8 cellular contexts compared by ENCODE assay signal in genomic region chr17:32006957-32007462, GRCh38. TPM values are rescaled to one million over a fixed set of nuclear protein-coding genes. Genes with fewer than 3 reads are reported as not detected.
DNase-seq lines count a peak whose midpoint lies in the region; ATAC-seq and TF ChIP-seq lines count a peak whose summit lies in the region.

Gene LRRC37B, plus strand, starts transcription at chr17:32007383. Its CDS starts 14,010 bp downstream, at chr17:32021393.

- peaks cover 20% of the 10 kb centered on the region for H3K4me1 Mint-ChIP-seq in HFFc6 (ENCODE audit: low read depth)
- H3K4me1 Mint-ChIP-seq in activated naive CD8-positive, alpha-beta T cell treated with anti-CD3 and anti-CD28 coated beads, Interleukin-2, amount 50 U/mL, for 24 hours = peaks cover 39% of the 10 kb centered on the region
- peaks cover 19% of the 10 kb centered on the region for H3K4me1 Mint-ChIP-seq in type B pancreatic cell (ENCODE audit: unreplicated experiment)

- no peaks in the 10 kb centered on the region for H3K9me3 Mint-ChIP-seq in HFFc6
- no peaks in the 10 kb centered on the region for H3K9me3 Mint-ChIP-seq in activated naive CD8-positive, alpha-beta T cell treated with anti-CD3 and anti-CD28 coated beads, Interleukin-2, amount 50 U/mL, for 24 hours
- no peaks in the 10 kb centered on the region for H3K9me3 Mint-ChIP-seq in type B pancreatic cell

- peak; percentile 93 for ATAC-seq in activated naive CD8-positive, alpha-beta T cell treated with anti-CD3 and anti-CD28 coated beads, Interleukin-2, amount 50 U/mL, for 24 hours
- ATAC-seq in heart left ventricle = peak; percentile 94 to 99 (median 98)

- no peaks in the 10 kb centered on the region for H3K36me3 ChIP-seq in heart left ventricle

- H3K4me1 ChIP-seq in heart left ventricle = peaks cover 0 to 40% (median 17%) of the 10 kb centered on the region in 12 donors

- H3K27ac Mint-ChIP-seq in HFFc6 = peak within 1 kb of the TSS; percentile 70
- peak within 1 kb of the TSS; percentile 77 for H3K27ac Mint-ChIP-seq in activated naive CD8-positive, alpha-beta T cell treated with anti-CD3 and anti-CD28 coated beads, Interleukin-2, amount 50 U/mL, for 24 hours
- H3K27ac Mint-ChIP-seq in type B pancreatic cell = peak within 1 kb of the TSS; percentile 85

- intact Hi-C loops in heart left ventricle (cut with DNase I) (loop anchor here in 9 of 10 donors (2.0 to 10.0 kb wide), 5 partner anchors 128 to 136 kb away; partner anchors contain the start of gene RHOT1 (in 2 of the 9)), posterior vena cava (cut with DNase I) (loop anchor here (5.0 kb wide), 2 partner anchors 130 to 135 kb away; partner anchors contain the start of gene RHOT1 (in 1 of the 2))

- H3K4me3 Mint-ChIP-seq in HFFc6 (peak within 1 kb of the TSS; percentile 90), type B pancreatic cell (peak within 1 kb of the TSS; percentile 94)
- H3K4me3 Mint-ChIP-seq in activated naive CD8-positive, alpha-beta T cell treated with anti-CD3 and anti-CD28 coated beads, Interleukin-2, amount 50 U/mL, for 24 hours = peak within 1 kb of the TSS; percentile 88

- TF ChIP-seq POLR2A in heart left ventricle (IDR thresholded peaks at IDR 0.05) = peak in 1 of 2 donors; percentile 33

- H3K36me3 Mint-ChIP-seq in HFFc6 (ENCODE audit: low read depth) (no peaks in the 10 kb centered on the region), type B pancreatic cell (peaks cover 3% of the 10 kb centered on the region)
- H3K36me3 Mint-ChIP-seq in activated naive CD8-positive, alpha-beta T cell treated with anti-CD3 and anti-CD28 coated beads, Interleukin-2, amount 50 U/mL, for 24 hours (ENCODE audit: low read depth) = peaks cover 5% of the 10 kb centered on the region

- DNase-seq in HFFc6 (peak; percentile 43), NCI-H1092 treated with DMSO at 0.1 percent for 48 hours (lab: John Stamatoyannopoulos, UW) (peak; percentile 80), SW480 (ENCODE audit: low spot score) (peak; percentile 67), heart left ventricle (peak; percentile 87 to 94 (median 90)), posterior vena cava (ENCODE audit: low spot score) (peak; percentile 96), type B pancreatic cell (ENCODE audit: extremely low spot score, unreplicated experiment) (peak; percentile 95)
- DNase-seq in activated naive CD8-positive, alpha-beta T cell treated with anti-CD3 and anti-CD28 coated beads, Interleukin-2, amount 50 U/mL, for 24 hours = peak; percentile 91

- TF ChIP-seq CTCF in HFFc6 (IDR thresholded peaks at IDR 0.05) = peak; percentile 99
- peak; percentile 94 to 100 (median 97) for TF ChIP-seq CTCF in heart left ventricle (IDR thresholded peaks at IDR 0.05)
- peak; percentile 98 for TF ChIP-seq CTCF in type B pancreatic cell (conservative IDR thresholded peaks at IDR 0.05)

- H3K27ac ChIP-seq in heart left ventricle = peak within 1 kb of the TSS; percentile 62 to 92 (median 84)

- H3K27me3 ChIP-seq in heart left ventricle = no peaks in the 10 kb centered on the region

- 0 to 1% (median 1%) methylated on average over 26 to 51 of the region's 51 CpGs for WGBS in heart left ventricle, 4 donors

- no peaks in the 10 kb centered on the region for H3K27me3 Mint-ChIP-seq in HFFc6 (ENCODE audit: insufficient read depth)
- no peaks in the 10 kb centered on the region for H3K27me3 Mint-ChIP-seq in activated naive CD8-positive, alpha-beta T cell treated with anti-CD3 and anti-CD28 coated beads, Interleukin-2, amount 50 U/mL, for 24 hours
- no peaks in the 10 kb centered on the region for H3K27me3 Mint-ChIP-seq in type B pancreatic cell

- no peaks in the 10 kb centered on the region for H3K9me3 ChIP-seq in heart left ventricle

- peak within 1 kb of the TSS; percentile 95 for H3K4me3 ChIP-seq in GM08714 (ENCODE audit: low read length)
- peak within 1 kb of the TSS; percentile 74 to 99 (median 82) for H3K4me3 ChIP-seq in heart left ventricle

RNA-seq across cellular contexts. Expression of gene LRRC37B, which starts in this region (rescaled TPM):
- 1 to 10 TPM; 5.3 to 8.7 (median 6.6) TPM for total RNA-seq in HFFc6 (2021; fragmentation: NEBNext Ultra II Directional; extraction: Animal tissue kit (Norgen Biotek cat#: 25700))
- total RNA-seq in heart left ventricle (10 to 100 TPM in 1 of 9 donors, 1 to 10 TPM in 8; 2.3 to 10.6 (median 3.2) TPM), posterior vena cava (10 to 100 TPM in 1 of 2 donors, 1 to 10 TPM in 1; 9.2 to 15.9 TPM), type B pancreatic cell (ENCODE audit: low replicate concordance) (15.0 and 28.8 TPM in 2 replicates)
- 1 to 10 TPM; 2.6 to 4.5 TPM for polyA plus RNA-seq in heart left ventricle

Comparison
In these comparisons a context has a peak if more than half of its experiments do, and no peak if none do; other contexts are left out.
1. Peak in every context shown above with its lines: DNase-seq, ATAC-seq, H3K4me3 ChIP-seq and H3K27ac ChIP-seq.
2. DNase-seq: peak in every context shown above with its lines; median percentile 96 in posterior vena cava; 95 in type B pancreatic cell; 91 in activated naive CD8-positive, alpha-beta T cell treated with anti-CD3 and anti-CD28 coated beads, Interleukin-2, amount 50 U/mL, for 24 hours; 90 in heart left ventricle; 80 in NCI-H1092 treated with DMSO at 0.1 percent for 48 hours; 67 in SW480; 43 in HFFc6.